ENCODE assay signal across 13 cellular contexts in genomic region chr1:40393173-40393572, GRCh38. TPM values are rescaled to one million over a fixed set of nuclear protein-coding genes. Genes with fewer than 3 reads are reported as not detected.
DNase-seq lines count a peak whose midpoint lies in the region; ATAC-seq, FAIRE-seq and TF ChIP-seq lines count a peak whose summit lies in the region.
"Had no signal": no experiment of that assay in that cellular context is flagged by ENCODE, and none has a peak within 500 bp of the region (broad histone marks: within the 10 kb centered on the region; RNA-seq: fewer than 3 reads in every experiment).

No MANE protein-coding gene starts in this region.

- no peak overlapping the region for H2AFZ ChIP-seq in K562 (ENCODE audit: low read depth, low read length)

- H3K4me1 ChIP-seq in K562 (replicated peaks in 1 of 2; ENCODE audit: control insufficient read depth in 2 of 2, insufficient read depth in 2 of 2, low read length in 2 of 2) = peaks cover 16 to 68% of the 10 kb centered on the region in 2 experiments
- H3K4me1 ChIP-seq in spleen = peaks cover 68 to 100% (median 98%) of the 10 kb centered on the region in 6 donors

- H3K36me3 Mint-ChIP-seq in activated CD4-positive, alpha-beta T cell treated with anti-CD3 and anti-CD28 coated beads, Interleukin-2, amount 10 ng/mL, durations not matched to agents 24 days and 14 days (ENCODE audit: low read depth) = peaks cover 56% of the 10 kb centered on the region
- H3K36me3 Mint-ChIP-seq in type B pancreatic cell = peaks cover 3% of the 10 kb centered on the region

- intact Hi-C loops in activated CD4-positive, alpha-beta T cell treated with anti-CD3 and anti-CD28 coated beads, Interleukin-2, amount 10 ng/mL, durations not matched to agents 24 days and 14 days (cut with micrococcal nuclease) = no loop called here
- intact Hi-C loops in K562 (cut with micrococcal nuclease) = no loop called here
- intact Hi-C loops in spleen (cut with DNase I; ENCODE audit: low total_unique reads) = no loop called here

- no peak for TF ChIP-seq RAD21 in K562 (CRISPR knock-in tag; conservative IDR thresholded peaks at IDR 0.05 in 1 of 2, IDR thresholded peaks at IDR 0.05 in 1 of 2)

- no peaks in the 10 kb centered on the region for H3K27me3 Mint-ChIP-seq in activated CD4-positive, alpha-beta T cell treated with anti-CD3 and anti-CD28 coated beads, Interleukin-2, amount 10 ng/mL, durations not matched to agents 24 days and 14 days
- H3K27me3 Mint-ChIP-seq in type B pancreatic cell = no peaks in the 10 kb centered on the region

- peaks cover 10% of the 10 kb centered on the region; the same call in 1 of the 2 replicates for H4K20me1 ChIP-seq in K562 (replicated peaks; ENCODE audit: control insufficient read depth, insufficient read depth, low read length)

- peaks cover 31% of the 10 kb centered on the region for H3K36me3 ChIP-seq in K562 (ENCODE audit: control insufficient read depth, insufficient read depth, low read length)
- H3K36me3 ChIP-seq in spleen = peaks cover 0 to 26% (median 0%) of the 10 kb centered on the region in 6 donors
- H3K36me3 ChIP-seq: tibial nerve had no signal

- no peak overlapping the region for H3K4me3 ChIP-seq in NB4 (ENCODE audit: low read depth, low read length)
- no peak overlapping the region for H3K4me3 ChIP-seq in K562
- H3K4me3 ChIP-seq in spleen = peak overlapping the region in 1 of 8 donors; percentile 97
- H3K4me3 ChIP-seq: tibial nerve had no signal

- POLR2A ChIA-PET in K562 (lab: Yijun Ruan, JAX) = interaction anchor here (0.9 to 6.0 kb wide), 4 partner anchors 9 to 18 kb away, joined by 3 to 28 read pairs (median 6); no protein-coding TSS in a partner anchor

- CTCF ChIA-PET in K562 (lab: Yijun Ruan, JAX; ENCODE audit: low intra/inter-chr PET ratio) = no interaction called here

- 50% methylated on average over 3 of the region's 3 CpGs for WGBS in K562 (ENCODE audit: insufficient coverage, low coverage, missing lambda C conversion rate)
- WGBS in spleen, 5 donors = 38 to 58% (median 45%) methylated on average over 3 of the region's 3 CpGs

- no peak for FAIRE-seq in K562 (lab: Jason Lieb, UNC)
- FAIRE-seq: GM12892 had no signal

- peak; percentile 75 for DNase-seq in activated CD4-positive, alpha-beta T cell treated with anti-CD3 and anti-CD28 coated beads, Interleukin-2, amount 10 ng/mL, durations not matched to agents 24 days and 14 days
- DNase-seq in activated CD4-positive, alpha-beta T cell treated with anti-CD3 and anti-CD28 coated beads, Interleukin-2, amount 50 U/mL, for 4 hours = no peak
- DNase-seq in NB4 (ENCODE audit: low read depth) (peak; percentile 65), K562 (ENCODE audit: extremely low read depth in 1 of 4, low spot score in 3 of 4) (no peak), spleen (peak; percentile 79), type B pancreatic cell (ENCODE audit: extremely low spot score, unreplicated experiment) (no peak), GM20000 (ENCODE audit: low spot score) (no peak), putamen (ENCODE audit: low spot score) (no peak)
- DNase-seq: ACHN; central memory CD4-positive, alpha-beta T cell; NCI-H2107 had no signal

- no peak overlapping the region for H3K9ac ChIP-seq in K562 (ENCODE audit: insufficient read depth in 1 of 2, low read depth in 2 of 2, low read length in 2 of 2)

- no peaks in the 10 kb centered on the region for H3K9me1 ChIP-seq in K562 (ENCODE audit: control insufficient read depth, insufficient read depth, low read length)

- H3K4me3 Mint-ChIP-seq in activated CD4-positive, alpha-beta T cell treated with anti-CD3 and anti-CD28 coated beads, Interleukin-2, amount 10 ng/mL, durations not matched to agents 24 days and 14 days = peak overlapping the region; percentile 58
- no peak overlapping the region for H3K4me3 Mint-ChIP-seq in type B pancreatic cell

- H3K9me3 ChIP-seq in K562 (replicated peaks; ENCODE audit: control insufficient read depth, insufficient read depth, low read depth, low read length) (no peaks in the 10 kb centered on the region), spleen (no peaks in the 10 kb centered on the region)
- H3K9me3 ChIP-seq: tibial nerve had no signal

- peak overlapping the region; percentile 87 for H3K27ac Mint-ChIP-seq in activated CD4-positive, alpha-beta T cell treated with anti-CD3 and anti-CD28 coated beads, Interleukin-2, amount 10 ng/mL, durations not matched to agents 24 days and 14 days
- no peak overlapping the region for H3K27ac Mint-ChIP-seq in type B pancreatic cell

- TF ChIP-seq CTCF in NB4 (IDR thresholded peaks at IDR 0.05; ENCODE audit: low read depth, low read length) (no peak), K562 (IDR thresholded peaks at IDR 0.05 in 2 of 3, conservative IDR thresholded peaks at IDR 0.05 in 1 of 3; ENCODE audit: insufficient read depth in 2 of 3, low read depth in 1 of 3, low read length in 3 of 3) (no peak), spleen (IDR thresholded peaks at IDR 0.05 in 8 of 11, conservative IDR thresholded peaks at IDR 0.05 in 3 of 11) (no peak), type B pancreatic cell (conservative IDR thresholded peaks at IDR 0.05) (no peak), GM20000 (IDR thresholded peaks at IDR 0.05; ENCODE audit: extremely low read depth, missing control alignments) (no peak)

- H3K4me1 Mint-ChIP-seq in activated CD4-positive, alpha-beta T cell treated with anti-CD3 and anti-CD28 coated beads, Interleukin-2, amount 10 ng/mL, durations not matched to agents 24 days and 14 days = peaks cover 84% of the 10 kb centered on the region
- H3K4me1 Mint-ChIP-seq in type B pancreatic cell (ENCODE audit: unreplicated experiment) = peaks cover 9% of the 10 kb centered on the region

- BruUV-seq in K562 (replicated peaks; lab: Mats Ljungman, UMichigan) = no TSS peak

- H3K9me3 Mint-ChIP-seq in activated CD4-positive, alpha-beta T cell treated with anti-CD3 and anti-CD28 coated beads, Interleukin-2, amount 10 ng/mL, durations not matched to agents 24 days and 14 days = no peaks in the 10 kb centered on the region
- H3K9me3 Mint-ChIP-seq in type B pancreatic cell = no peaks in the 10 kb centered on the region

- no peak overlapping the region for H3K4me2 ChIP-seq in K562 (ENCODE audit: insufficient read depth, low read length)

- H3K27me3 ChIP-seq in K562 (ENCODE audit: control insufficient read depth in 2 of 2, insufficient read depth in 2 of 2, low read length in 2 of 2) (no peaks in the 10 kb centered on the region), spleen (replicated peaks in 1 of 7) (no peaks in the 10 kb centered on the region)
- H3K27me3 ChIP-seq: tibial nerve had no signal

- H3K79me2 ChIP-seq in K562 (ENCODE audit: control insufficient read depth, insufficient read depth, low read length) = peaks cover 98% of the 10 kb centered on the region

- no peak for TF ChIP-seq EP300 in K562 (IDR thresholded peaks at IDR 0.05; ENCODE audit: low read length)

- in situ Hi-C loops in K562 (cut with MboI) = no loop called here

- peak; percentile 15 for ATAC-seq in K562

- H3K27ac ChIP-seq in K562 (ENCODE audit: extremely low read depth, low read depth, low read length) (peak overlapping the region; percentile 13; the same call in 1 of the 3 replicates), spleen (peak overlapping the region; percentile 95 to 100 (median 98))

- TF ChIP-seq POLR2A in NB4 (IDR thresholded peaks at IDR 0.05; ENCODE audit: extremely low read depth, insufficient read length) (no peak), K562 (conservative IDR thresholded peaks at IDR 0.05) (no peak), spleen (IDR thresholded peaks at IDR 0.05) (peak in 2 of 3 donors; percentile 33 to 38)

RNA-seq across cellular contexts. Expression of gene SMAP2, which starts 19.6 kb away (rescaled TPM):
- total RNA-seq in activated CD4-positive, alpha-beta T cell treated with anti-CD3 and anti-CD28 coated beads, Interleukin-2, amount 10 ng/mL, durations not matched to agents 24 days and 14 days = 156 and 157 TPM in 2 replicates
- 77.4 and 118 TPM in 2 replicates for total RNA-seq in K562 (2011; cell fraction: chromatin; rRNA removed; ENCODE audit: low replicate concordance)
- 37.0 and 50.1 TPM in 2 replicates for total RNA-seq in K562 (2011; cell fraction: nucleolus; rRNA removed)
- total RNA-seq in K562 (2011; cell fraction: nucleoplasm; rRNA removed) = 81.5 and 109 TPM in 2 replicates
- total RNA-seq in K562 (2014; rRNA removed) (80.1 and 98.2 TPM in 2 replicates), K562 (2014; rRNA removed; fragmentation: Illumina TruSeq; extraction: Trizol) (94.1 and 101 TPM in 2 replicates), K562 (2015; rRNA removed; fragmentation: Illumina TruSeq; extraction: Trizol) (89.1 and 92.4 TPM in 2 replicates), K562 (2021) (109 and 117 TPM in 2 replicates), spleen (100 to 1,000 TPM; 120 to 435 (median 252) TPM), type B pancreatic cell (ENCODE audit: low replicate concordance) (16.8 and 20.9 TPM in 2 replicates)
- polyA plus RNA-seq in K562 (2011; rRNA removed) (114 and 124 TPM in 2 replicates), K562 (2014; fragmentation: Illumina TruSeq; extraction: Trizol) (173 and 212 TPM in 2 replicates), K562 (2014; fragmentation: Nextera tagmentation; extraction: Ambion mirVana) (10 to 100 TPM; 38.7 to 47.3 TPM), K562 (2014; rRNA removed) (89.4 and 94.7 TPM in 2 replicates), spleen (100 to 1,000 TPM; 135 to 196 (median 148) TPM)
- 98.8 and 132 TPM in 2 replicates for polyA plus RNA-seq in K562 (2011; cell fraction: cytosol; rRNA removed)
- polyA plus RNA-seq in K562 (2011; cell fraction: nucleus; rRNA removed) = 81.2 and 89.1 TPM in 2 replicates
- polyA plus RNA-seq in K562 (2012) = 100 and 128 TPM in 2 replicates
- 129 and 160 TPM in 2 replicates for polyA minus RNA-seq in K562 (2011; rRNA and poly(A)+ RNA removed)
- 71.4 and 74.3 TPM in 2 replicates for polyA minus RNA-seq in K562 (2011; cell fraction: cytosol; rRNA and poly(A)+ RNA removed)
- polyA minus RNA-seq in K562 (2011; cell fraction: nucleus; rRNA and poly(A)+ RNA removed) = 28.4 and 48.0 TPM in 2 replicates

RNA-seq across cellular contexts. Expression of gene ZFP69B, which starts 57.1 kb away (rescaled TPM):
- 5.5 and 6.3 TPM in 2 replicates for total RNA-seq in activated CD4-positive, alpha-beta T cell treated with anti-CD3 and anti-CD28 coated beads, Interleukin-2, amount 10 ng/mL, durations not matched to agents 24 days and 14 days
- total RNA-seq in K562 (2011; cell fraction: chromatin; rRNA removed; ENCODE audit: low replicate concordance) = 10.7 and 26.6 TPM in 2 replicates
- 7.2 and 9.2 TPM in 2 replicates for total RNA-seq in K562 (2011; cell fraction: nucleolus; rRNA removed)
- total RNA-seq in K562 (2011; cell fraction: nucleoplasm; rRNA removed) = 11.4 and 12.9 TPM in 2 replicates
- 6.0 and 6.4 TPM in 2 replicates for total RNA-seq in K562 (2014; rRNA removed)
- 10.3 and 12.8 TPM in 2 replicates for total RNA-seq in K562 (2014; rRNA removed; fragmentation: Illumina TruSeq; extraction: Trizol)
- total RNA-seq in K562 (2015; rRNA removed; fragmentation: Illumina TruSeq; extraction: Trizol) = 5.5 and 5.6 TPM in 2 replicates
- total RNA-seq in K562 (2021) = 8.2 and 9.5 TPM in 2 replicates
- polyA plus RNA-seq in K562 (2011; rRNA removed) = 7.5 and 8.4 TPM in 2 replicates
- 1.6 and 2.9 TPM in 2 replicates for polyA plus RNA-seq in K562 (2011; cell fraction: cytosol; rRNA removed)
- 5.7 and 5.9 TPM in 2 replicates for polyA plus RNA-seq in K562 (2011; cell fraction: nucleus; rRNA removed)
- 4.5 and 5.3 TPM in 2 replicates for polyA plus RNA-seq in K562 (2012)
- 9.4 and 10.2 TPM in 2 replicates for polyA plus RNA-seq in K562 (2014; fragmentation: Illumina TruSeq; extraction: Trizol)
- polyA plus RNA-seq in K562 (2014; fragmentation: Nextera tagmentation; extraction: Ambion mirVana) = 1 to 10 TPM; 1.6 to 2.8 TPM
- 7.9 and 8.9 TPM in 2 replicates for polyA plus RNA-seq in K562 (2014; rRNA removed)
- 10.6 and 14.2 TPM in 2 replicates for polyA minus RNA-seq in K562 (2011; rRNA and poly(A)+ RNA removed)
- 2.9 and 4.1 TPM in 2 replicates for polyA minus RNA-seq in K562 (2011; cell fraction: cytosol; rRNA and poly(A)+ RNA removed)
- 5.3 and 9.3 TPM in 2 replicates for polyA minus RNA-seq in K562 (2011; cell fraction: nucleus; rRNA and poly(A)+ RNA removed)
- total RNA-seq in spleen = 1 to 10 TPM; 1.9 to 5.0 (median 2.6) TPM
- polyA plus RNA-seq in spleen = 1 to 10 TPM in 1 of 3 donors, under 1 TPM in 2; 0.80 to 1.0 (median 0.96) TPM
- total RNA-seq in type B pancreatic cell (ENCODE audit: low replicate concordance) = 3.2 and 9.5 TPM in 2 replicates

Comparison
In these comparisons a context has a peak if more than half of its experiments do, and no peak if none do; other contexts are left out.
1. DNase-seq: peak in activated CD4-positive, alpha-beta T cell treated with anti-CD3 and anti-CD28 coated beads, Interleukin-2, amount 10 ng/mL, durations not matched to agents 24 days and 14 days (single experiment), NB4 (single experiment) and spleen (single experiment); none in activated CD4-positive, alpha-beta T cell treated with anti-CD3 and anti-CD28 coated beads, Interleukin-2, amount 50 U/mL, for 4 hours (0 of 2), K562 (0 of 4), type B pancreatic cell (single experiment), GM20000 (single experiment) and putamen (single experiment).
2. POLR2A ChIP-seq: peak in spleen (2 of 3); none in NB4 (single experiment) and K562 (single experiment).